In the genomic region with DNA sequence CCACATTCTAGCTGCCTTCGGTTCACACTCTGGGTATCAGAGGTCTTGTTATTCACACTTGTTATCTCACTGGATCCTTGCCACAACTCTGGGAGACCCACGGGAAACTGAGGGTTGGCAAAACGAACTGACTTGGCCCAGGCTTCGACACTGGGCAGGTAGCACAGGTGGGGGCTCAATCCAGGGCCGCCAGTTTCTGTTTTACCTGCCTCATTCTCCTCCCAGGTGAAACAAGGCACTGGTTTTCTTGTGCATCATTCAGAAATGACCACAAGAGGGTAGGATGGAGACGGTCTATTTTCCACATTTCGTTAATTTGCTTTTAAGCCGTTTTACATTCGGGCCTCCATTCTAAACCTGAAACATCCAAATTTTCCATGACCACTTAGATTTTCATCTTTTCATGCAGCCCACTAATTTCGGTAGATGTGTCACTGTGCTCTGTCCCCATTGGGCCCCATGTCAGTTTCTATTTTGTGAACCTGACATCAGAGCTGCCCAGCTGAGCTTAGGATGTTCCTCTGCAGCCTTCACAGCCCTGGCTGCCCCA, we compare ENCODE assay signal across 9 cellular contexts.
DNase-seq lines count a peak whose midpoint lies in the region; ATAC-seq, FAIRE-seq and TF ChIP-seq lines count a peak whose summit lies in the region.
"Had no signal": no experiment of that assay in that cellular context is flagged by ENCODE, and none has a peak within 500 bp of the region (broad histone marks: within the 10 kb centered on the region; RNA-seq: fewer than 3 reads in every experiment).

No MANE protein-coding gene starts in this region.

- H3K27ac ChIP-seq in psoas muscle = no peak overlapping the region

- peaks cover 7% of the 10 kb centered on the region for H3K4me1 ChIP-seq in psoas muscle

- no peaks in the 10 kb centered on the region for H3K9me3 ChIP-seq in psoas muscle

- intact Hi-C loops in psoas muscle (cut with DNase I) = no loop called here

- peaks cover 6% of the 10 kb centered on the region for H3K36me3 ChIP-seq in bronchial epithelial cell (ENCODE audit: control insufficient read depth, insufficient read depth, low read length)
- no peaks in the 10 kb centered on the region for H3K36me3 ChIP-seq in psoas muscle (ENCODE audit: insufficient read depth in 1 of 2, low read depth in 1 of 2)

- peak; percentile 49 to 78 (median 71) for ATAC-seq in psoas muscle
- no peak for ATAC-seq in GM21786 (IDR thresholded peaks at IDR 0.05; ENCODE audit: unreplicated experiment)
- ATAC-seq in GM21360 (IDR thresholded peaks at IDR 0.05; ENCODE audit: unreplicated experiment) = no peak

- H3K27me3 ChIP-seq in bronchial epithelial cell (ENCODE audit: control insufficient read depth, insufficient read depth, low read length) = no peaks in the 10 kb centered on the region
- H3K27me3 ChIP-seq in psoas muscle (ENCODE audit: insufficient read depth in 3 of 3, low read length in 2 of 3) = peaks cover 0 to 2% (median 0%) of the 10 kb centered on the region in 3 donors

- TF ChIP-seq CTCF in GM12872 (IDR thresholded peaks at IDR 0.05; ENCODE audit: insufficient read depth, low read depth, low read length) (peak; percentile 32; the same call in 1 of the 3 replicates), bronchial epithelial cell (IDR thresholded peaks at IDR 0.05; ENCODE audit: insufficient read depth, low read length, severe bottlenecking) (peak; percentile 48), psoas muscle (IDR thresholded peaks at IDR 0.05) (peak; percentile 16)

- 54 to 76% (median 61%) methylated on average over 10 of the region's 10 CpGs for WGBS in psoas muscle, 3 donors

- peak; percentile 24 for DNase-seq in RPMI8226
- DNase-seq in bronchial epithelial cell (ENCODE audit: low read depth) = no peak
- DNase-seq in psoas muscle = no peak
- DNase-seq in SKM-1 treated with dmso at 0.1 percent for 144 hours (lab: John Stamatoyannopoulos, UW; ENCODE audit: unreplicated experiment) = no peak
- no peak for DNase-seq in epidermal melanocyte (ENCODE audit: insufficient read length, low spot score)
- DNase-seq: NCI-H748 treated with DMSO at 0.1 percent for 48 hours had no signal

- no peak overlapping the region for H3K4me3 ChIP-seq in bronchial epithelial cell (ENCODE audit: low read depth, low read length)
- no peak overlapping the region for H3K4me3 ChIP-seq in psoas muscle

- FAIRE-seq in bronchial epithelial cell (lab: Jason Lieb, UNC) = no peak

Comparison
In these comparisons a context has a peak if more than half of its experiments do, and no peak if none do; other contexts are left out.
1. ATAC-seq: peak in psoas muscle (4 of 4); none in GM21786 (single experiment) and GM21360 (single experiment).
2. Peak in every context shown above with its lines, with median percentiles within 50 percentile points of each other: CTCF ChIP-seq.